21 cellular contexts compared by ENCODE assay signal in the genomic region with DNA sequence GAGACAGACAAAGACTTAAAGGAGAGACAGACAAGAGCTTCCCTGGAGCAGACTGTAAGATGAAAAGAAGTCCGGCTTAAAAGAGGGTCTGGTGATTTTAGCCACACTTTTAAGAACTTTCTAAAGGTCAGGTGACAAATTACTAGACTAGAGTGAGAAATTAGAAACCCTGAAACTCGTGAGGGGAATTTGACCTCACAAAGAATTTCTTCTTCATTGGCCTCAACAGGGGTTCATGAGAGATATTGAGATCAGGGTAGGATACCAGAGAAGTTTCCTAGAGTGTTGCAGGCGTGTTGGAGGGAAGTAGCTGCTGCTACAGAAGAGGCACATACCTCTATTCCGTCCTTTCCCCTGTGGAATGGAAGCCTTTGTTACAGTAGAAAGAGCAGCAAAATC.
"Had no signal": no experiment of that assay in that cellular context is flagged by ENCODE, and none has a peak within 500 bp of the region (broad histone marks: within the 10 kb centered on the region; RNA-seq: fewer than 3 reads in every experiment).

No MANE protein-coding gene starts in this region.

- ATAC-seq: Right ventricle myocardium inferior, SK-N-SH treated with all-trans-retinoic acid at 6 μM for 48 hours had no signal

- H3K4me3 ChIP-seq: PC-9, Peyer's patch, SJCRH30 had no signal

- H3K9me3 ChIP-seq: Peyer's patch, SJCRH30 had no signal

- DNase-seq: KBM-7, MV-4-11, NCI-H1048, NCI-H1105, NCI-H1417, NCI-H1436 treated with DMSO at 0.1 percent for 48 hours, NCI-H1694, NCI-H187 treated with DMSO at 0.1 percent for 48 hours, NCI-H2029 treated with DMSO at 0.1 percent for 48 hours, NCI-H2171 treated with DMSO at 0.1 percent for 48 hours, NCI-H345, NCI-H446 treated with DMSO at 0.1 percent for 48 hours, NCI-H510A treated with DMSO at 0.1 percent for 48 hours, NCI-H526, NCI-H748 treated with DMSO at 0.1 percent for 48 hours, PC-9, Peyer's patch, SHP77 treated with DMSO at 0.1 percent for 48 hours, SJCRH30 had no signal

- H3K4me1 ChIP-seq: Peyer's patch, SJCRH30 had no signal

- H3K27me3 ChIP-seq: Peyer's patch, SJCRH30 had no signal

- H2AFZ ChIP-seq: PC-9 had no signal

- H3K27ac ChIP-seq: PC-9, Peyer's patch, SJCRH30 had no signal

- H3K4me2 ChIP-seq: PC-9 had no signal

- H3K36me3 ChIP-seq: Peyer's patch, SJCRH30 had no signal
